In genomic region chr18:62066121-62066818, GRCh38 we compare ENCODE assay signal across 27 cellular contexts.
"Had no signal": no experiment of that assay in that cellular context is flagged by ENCODE, and none has a peak within 500 bp of the region (broad histone marks: within the 10 kb centered on the region; RNA-seq: fewer than 3 reads in every experiment).

No MANE protein-coding gene starts in this region.

- H3K27me3 ChIP-seq: brain microvascular endothelial cell, foreskin keratinocyte, left lung, upper lobe of left lung, vagina had no signal

- FAIRE-seq: astrocyte, endothelial cell of umbilical vein had no signal

- ATAC-seq: esophagus mucosa, foreskin keratinocyte, left lung, lower lobe of right lung, right cardiac atrium, T-helper 17 cell had no signal

- H3K4me1 ChIP-seq: foreskin keratinocyte, left lung, lower lobe of right lung, upper lobe of left lung, vagina had no signal

- H3K36me3 ChIP-seq: brain microvascular endothelial cell, left lung, upper lobe of left lung, vagina, WERI-Rb-1 had no signal

- H3K4me3 ChIP-seq: left lung, lower lobe of right lung, upper lobe of left lung, vagina had no signal

- H3K9me3 ChIP-seq: left lung, lower lobe of right lung, upper lobe of left lung, vagina had no signal

- DNase-seq: activated CD4-positive, alpha-beta memory T cell treated with anti-CD3 and anti-CD28 coated beads for 36 hours; activated CD4-positive, alpha-beta T cell treated with anti-CD3 and anti-CD28 coated beads, Interleukin-2, amount 10 ng/mL, durations not matched to agents 24 days and 14 days; activated CD4-positive, CD25-positive, alpha-beta regulatory T cell treated with anti-CD3 and anti-CD28 coated beads, Interleukin-2, amount 50 U/mL, for 72 hours; activated CD8-positive, alpha-beta memory T cell treated with anti-CD3 and anti-CD28 coated beads, Interleukin-2, amount 50 U/mL, for 4 hours; activated gamma-delta T cell; activated naive CD4-positive, alpha-beta T cell treated with anti-CD3 and anti-CD28 coated beads, Interleukin-2, amount 10 ng/mL, durations not matched to agents 7 days and 5 days; activated naive CD8-positive, alpha-beta T cell treated with anti-CD3 and anti-CD28 coated beads, Interleukin-2, amount 10 ng/mL, durations not matched to agents 7 days and 5 days; activated T-cell treated with anti-CD3 and anti-CD28 coated beads, Interleukin-2, amount 50 U/mL, for 1 hour; amniotic stem cell; brain microvascular endothelial cell; caudate nucleus; cortex of kidney; foreskin keratinocyte; left lung; lower lobe of right lung; mesenchymal stem cell; natural killer cell; right cardiac atrium; stimulated activated CD4-positive, alpha-beta T cell treated with anti-CD3 and anti-CD28 coated beads, Interleukin-2, amount 100 ng/mL, for 48 hours; T-helper 17 cell; T1000; upper lobe of left lung; WERI-Rb-1 had no signal

- H3K27ac ChIP-seq: brain microvascular endothelial cell, foreskin keratinocyte, left lung, lower lobe of right lung, upper lobe of left lung, vagina, WERI-Rb-1 had no signal
